ENCODE assay signal across 8 cellular contexts in genomic region chr17:13337864-13338371, GRCh38.
DNase-seq lines count a peak whose midpoint lies in the region; ATAC-seq and TF ChIP-seq lines count a peak whose summit lies in the region.

No MANE protein-coding gene starts in this region.

- H3K4me1 ChIP-seq in endocrine pancreas (ENCODE audit: control insufficient read depth, insufficient read depth, low read length), result peaks cover 4% of the 10 kb centered on the region

- H3K36me3 ChIP-seq in endocrine pancreas (ENCODE audit: control insufficient read depth, insufficient read depth, low read length), result no peaks in the 10 kb centered on the region

- DNase-seq in DMS 273 (lab: John Stamatoyannopoulos, UW; ENCODE audit: unreplicated experiment), result peak; percentile 55
- peak; percentile 45 for DNase-seq in HEK293T (ENCODE audit: extremely low spot score)
- peak; percentile 61 for DNase-seq in RKO (ENCODE audit: low spot score)
- DNase-seq in myocyte (ENCODE audit: low read depth), result peak; percentile 81
- no peak for DNase-seq in mesenteric fat pad (ENCODE audit: low spot score)
- no peak for DNase-seq in stimulated activated naive CD4-positive, alpha-beta T cell treated with Interleukin-2 at 50 U/mL for 16 hours (lab: John Stamatoyannopoulos, UW)

- POLR2A ChIA-PET in HEK293T (lab: Yijun Ruan, JAX), result no interaction called here

- no peak for ATAC-seq in GM21367 (IDR thresholded peaks at IDR 0.05; ENCODE audit: unreplicated experiment)

- CTCF ChIA-PET in HEK293T (lab: Yijun Ruan, JAX), result interaction anchor here (0.6 to 0.7 kb wide), 2 partner anchors 123 to 255 kb away, joined by 3 to 5 read pairs; no protein-coding TSS in a partner anchor

- H3K27me3 ChIP-seq in endocrine pancreas (ENCODE audit: control insufficient read depth, insufficient read depth, low read length), result no peaks in the 10 kb centered on the region

- no peaks in the 10 kb centered on the region for H3K9me3 ChIP-seq in endocrine pancreas (ENCODE audit: control insufficient read depth, low read length)

- no peak overlapping the region for H3K9ac ChIP-seq in endocrine pancreas (ENCODE audit: control insufficient read depth, insufficient read depth, low read length)

- H3K4me3 ChIP-seq in endocrine pancreas (ENCODE audit: control insufficient read depth, insufficient read depth, low read length), result peak overlapping the region; percentile 84

TF ChIP-seq in HEK293T, 16 proteins besides CTCF, POLR2A, EP300 and RAD21:
- no peak for TF ChIP-seq SUZ12 (IDR thresholded peaks at IDR 0.05)

Comparison
In these comparisons a context has a peak if more than half of its experiments do, and no peak if none do; other contexts are left out.
1. DNase-seq: peak in DMS 273 (single experiment), HEK293T (single experiment), RKO (single experiment) and myocyte (single experiment); none in mesenteric fat pad (single experiment) and stimulated activated naive CD4-positive, alpha-beta T cell treated with Interleukin-2 at 50 U/mL for 16 hours (single experiment).